Comparison of ENCODE assay signal across 31 cellular contexts in the genomic region with DNA sequence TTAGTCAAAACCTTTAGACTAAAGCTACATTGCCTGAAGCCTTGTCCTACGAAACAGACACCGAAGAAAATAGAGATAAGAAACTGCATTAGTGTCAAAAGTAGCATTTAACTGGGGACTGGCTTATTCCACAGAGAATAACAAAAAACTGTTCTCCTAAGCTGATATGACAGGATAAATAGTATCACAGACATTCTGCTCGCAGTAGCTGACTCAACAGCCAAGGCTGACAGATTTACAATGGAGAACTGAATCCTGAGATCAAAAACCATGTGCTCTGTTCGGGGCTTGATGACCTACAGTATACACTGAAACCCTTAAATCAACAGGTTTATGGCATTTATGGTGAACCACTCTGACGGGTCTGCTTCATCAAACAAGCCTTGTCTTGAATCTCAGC. TPM values are rescaled to one million over a fixed set of nuclear protein-coding genes. Genes with fewer than 3 reads are reported as not detected.
DNase-seq lines count a peak whose midpoint lies in the region; ATAC-seq and TF ChIP-seq lines count a peak whose summit lies in the region.
"Had no signal": no experiment of that assay in that cellular context is flagged by ENCODE, and none has a peak within 500 bp of the region (broad histone marks: within the 10 kb centered on the region; RNA-seq: fewer than 3 reads in every experiment).

No MANE protein-coding gene starts in this region.

- intact Hi-C loops in CD8-positive, alpha-beta T cell (cut with DNase I, micrococcal nuclease): no loop called here

- no peak overlapping the region for H2BK5ac ChIP-seq in trophoblast cell (ENCODE audit: low read depth, low read length, poor library complexity)

- H3K18ac ChIP-seq in trophoblast cell (ENCODE audit: low read length): no peak overlapping the region

- H3K4me2 ChIP-seq in trophoblast cell (ENCODE audit: low read length): no peak overlapping the region

- H4K91ac ChIP-seq in trophoblast cell (ENCODE audit: low read depth, low read length): no peak overlapping the region

- H3K27me3 Mint-ChIP-seq in CD8-positive, alpha-beta T cell (ENCODE audit: low read depth): no peaks in the 10 kb centered on the region
- H3K27me3 Mint-ChIP-seq: activated naive CD8-positive, alpha-beta T cell; T-helper 17 cell had no signal

- H3K36me3 ChIP-seq in trophoblast cell (ENCODE audit: control insufficient read depth in 1 of 2, insufficient read depth in 2 of 2, low read length in 2 of 2): peaks cover 10 to 23% of the 10 kb centered on the region in 2 experiments
- H3K36me3 ChIP-seq in CD8-positive, alpha-beta T cell (ENCODE audit: insufficient read depth, low read length): no peaks in the 10 kb centered on the region
- H3K36me3 ChIP-seq: BE2C, cardiac muscle cell, gastroesophageal sphincter, tibial artery had no signal

- POLR2A ChIA-PET in CD8-positive, alpha-beta T cell (lab: Charles Lee): no interaction called here

- H3K9me3 ChIP-seq in trophoblast cell (ENCODE audit: insufficient read depth, low read depth, low read length): no peaks in the 10 kb centered on the region
- H3K9me3 ChIP-seq in CD8-positive, alpha-beta T cell (ENCODE audit: low read length): no peaks in the 10 kb centered on the region
- H3K9me3 ChIP-seq: BE2C had no signal

- no peak overlapping the region for H2BK12ac ChIP-seq in trophoblast cell (ENCODE audit: low read length)

- peaks cover 3% of the 10 kb centered on the region for H3K79me2 ChIP-seq in trophoblast cell (ENCODE audit: control insufficient read depth, insufficient read depth, low read length, poor library complexity)

- no peak for TF ChIP-seq CTCF in CD8-positive, alpha-beta T cell (IDR thresholded peaks at IDR 0.05)

- H3K14ac ChIP-seq in trophoblast cell (ENCODE audit: low read length): no peak overlapping the region

- peak; percentile 25 for DNase-seq in DMS153 treated with DMSO at 0.1 percent for 48 hours (lab: John Stamatoyannopoulos, UW; ENCODE audit: unreplicated experiment)
- DNase-seq in NOMO-1 (lab: John Stamatoyannopoulos, UW; ENCODE audit: unreplicated experiment in 2 of 2): peak; percentile 52 to 83
- DNase-seq in epithelial cell of prostate (ENCODE audit: low read depth, low spot score): peak; percentile 57
- no peak for DNase-seq in trophoblast cell
- no peak for DNase-seq in activated T-cell treated with anti-CD3 and anti-CD28 coated beads, Interleukin-2, amount 50 U/mL, for 48 hours
- DNase-seq in CD8-positive, alpha-beta T cell: no peak
- DNase-seq in activated gamma-delta T cell (lab: John Stamatoyannopoulos, UW): no peak
- DNase-seq: ACHN; activated CD4-positive, alpha-beta memory T cell treated with anti-CD3 and anti-CD28 coated beads, Interleukin-2, amount 10 ng/mL, durations not matched to agents 7 days and 5 days; activated CD4-positive, alpha-beta T cell treated with anti-CD3 and anti-CD28 coated beads for 1 hour; aorta; BE2C; GM23248; hippocampal formation; left ventricle myocardium superior; naive thymus-derived CD8-positive, alpha-beta T cell; NCI-H1092 treated with DMSO at 0.1 percent for 48 hours; NCI-H1930; NCI-H526; stimulated activated CD4-positive, alpha-beta T cell treated with anti-CD3 and anti-CD28 coated beads, Interleukin-1b, Interleukin-23, amount 100 ng/mL, for 48 hours; stimulated activated CD8-positive, alpha-beta memory T cell treated with anti-CD3 and anti-CD28 coated beads, Interleukin-4, amount 100 ng/mL, for 48 hours; T-helper 17 cell; tibial artery had no signal

- peaks cover 5 to 14% of the 10 kb centered on the region in 2 experiments for H3K4me1 ChIP-seq in trophoblast cell (ENCODE audit: control insufficient read depth in 1 of 2, insufficient read depth in 2 of 2, low read length in 2 of 2)
- H3K4me1 ChIP-seq in CD8-positive, alpha-beta T cell (ENCODE audit: insufficient read depth, low read length): no peaks in the 10 kb centered on the region
- H3K4me1 ChIP-seq: BE2C, gastroesophageal sphincter, tibial artery had no signal

- CTCF ChIA-PET in CD8-positive, alpha-beta T cell (lab: Charles Lee): interaction anchor here (1.0 kb wide), 1 partner anchor 34 kb away, joined by 3 read pairs; no protein-coding TSS in a partner anchor

- no peaks in the 10 kb centered on the region for H3K4me1 Mint-ChIP-seq in CD8-positive, alpha-beta T cell (ENCODE audit: low read depth)
- H3K4me1 Mint-ChIP-seq: activated CD4-positive, alpha-beta memory T cell treated with anti-CD3 and anti-CD28 coated beads, Interleukin-2, amount 10 ng/mL, durations not matched to agents 7 days and 5 days; naive thymus-derived CD8-positive, alpha-beta T cell; T-helper 17 cell had no signal

- H3K4ac ChIP-seq in trophoblast cell (ENCODE audit: low read depth, low read length): no peak overlapping the region

- no peak overlapping the region for H4K8ac ChIP-seq in trophoblast cell (ENCODE audit: low read depth, low read length)

- no peak overlapping the region for H3K27ac Mint-ChIP-seq in CD8-positive, alpha-beta T cell
- H3K27ac Mint-ChIP-seq: activated CD4-positive, alpha-beta memory T cell treated with anti-CD3 and anti-CD28 coated beads, Interleukin-2, amount 10 ng/mL, durations not matched to agents 7 days and 5 days; activated naive CD8-positive, alpha-beta T cell; activated T-helper 2 cell treated with anti-CD3 and anti-CD28 coated beads, Interferon-gamma antibody, Interleukin-2, Interleukin-4, amounts not matched to agents 10 μg/mL and 5 μg/mL and 100 μg/mL, durations not matched to agents 14 hours and 24 hours and 36 hours; naive thymus-derived CD8-positive, alpha-beta T cell; T-helper 17 cell had no signal

- peaks cover 7% of the 10 kb centered on the region for H3K79me1 ChIP-seq in trophoblast cell (ENCODE audit: low read length)

- no peak for ATAC-seq in CD8-positive, alpha-beta T cell
- ATAC-seq in GM18868 (IDR thresholded peaks at IDR 0.05; ENCODE audit: unreplicated experiment): no peak
- ATAC-seq: gastroesophageal sphincter; left ventricle myocardium superior; naive thymus-derived CD8-positive, alpha-beta T cell; T-helper 17 cell had no signal

- no peaks in the 10 kb centered on the region for H3K36me3 Mint-ChIP-seq in CD8-positive, alpha-beta T cell
- H3K36me3 Mint-ChIP-seq: activated naive CD8-positive, alpha-beta T cell; naive thymus-derived CD8-positive, alpha-beta T cell had no signal

- no peak overlapping the region for H4K12ac ChIP-seq in trophoblast cell (ENCODE audit: low read depth, low read length)

- no peaks in the 10 kb centered on the region for H3K9me3 Mint-ChIP-seq in CD8-positive, alpha-beta T cell
- H3K9me3 Mint-ChIP-seq: activated CD4-positive, alpha-beta memory T cell treated with anti-CD3 and anti-CD28 coated beads, Interleukin-2, amount 10 ng/mL, durations not matched to agents 7 days and 5 days had no signal

- H3K27me3 ChIP-seq in trophoblast cell (ENCODE audit: insufficient read depth, low read length): no peaks in the 10 kb centered on the region
- no peaks in the 10 kb centered on the region for H3K27me3 ChIP-seq in CD8-positive, alpha-beta T cell (ENCODE audit: insufficient read depth, low read length)
- H3K27me3 ChIP-seq: BE2C, cardiac muscle cell, tibial artery had no signal

- H2AK5ac ChIP-seq in trophoblast cell (ENCODE audit: low read length): no peak overlapping the region

- no peak overlapping the region for H2BK120ac ChIP-seq in trophoblast cell (ENCODE audit: insufficient read depth, low read length, poor library complexity)

- no peak overlapping the region for H3K23ac ChIP-seq in trophoblast cell (ENCODE audit: low read length)

- WGBS in trophoblast cell (ENCODE audit: extremely low coverage, insufficient coverage, insufficient read length): no CpG with 5 or more reads among the region's 5 CpGs

- no peak overlapping the region for H3K4me3 ChIP-seq in trophoblast cell (ENCODE audit: low read depth, low read length)
- no peak overlapping the region for H3K4me3 ChIP-seq in CD8-positive, alpha-beta T cell (ENCODE audit: low read depth, low read length)
- H3K4me3 ChIP-seq: cardiac muscle cell, coronary artery, gastroesophageal sphincter, GM23248, SK-N-MC, tibial artery had no signal

- H3K9ac ChIP-seq in trophoblast cell (ENCODE audit: low read length): no peak overlapping the region
- H3K9ac ChIP-seq: GM23248 had no signal

- H2AFZ ChIP-seq in trophoblast cell (ENCODE audit: insufficient read depth, low read length, poor library complexity): no peak overlapping the region
- H2AFZ ChIP-seq: GM23248 had no signal

- H3K4me3 Mint-ChIP-seq in CD8-positive, alpha-beta T cell: no peak overlapping the region
- H3K4me3 Mint-ChIP-seq: activated CD4-positive, alpha-beta memory T cell treated with anti-CD3 and anti-CD28 coated beads, Interleukin-2, amount 10 ng/mL, durations not matched to agents 7 days and 5 days; activated naive CD8-positive, alpha-beta T cell; naive thymus-derived CD8-positive, alpha-beta T cell; T-helper 17 cell had no signal

- H3K27ac ChIP-seq in epithelial cell of prostate: no peak overlapping the region
- H3K27ac ChIP-seq in trophoblast cell (ENCODE audit: low read depth, low read length): peak overlapping the region; percentile 76
- H3K27ac ChIP-seq in CD8-positive, alpha-beta T cell (ENCODE audit: low read depth, low read length): no peak overlapping the region
- H3K27ac ChIP-seq: cardiac muscle cell, coronary artery, gastroesophageal sphincter, GM23248, RWPE1, SK-N-MC, tibial artery had no signal

RNA-seq across cellular contexts. Expression of gene ADAMTS18, which starts 25.5 kb away (rescaled TPM):
- polyA plus RNA-seq in trophoblast cell (2013): 54.3 and 56.8 TPM in 2 replicates
- not detected for total RNA-seq in CD8-positive, alpha-beta T cell
- total RNA-seq: activated CD4-positive, alpha-beta memory T cell treated with anti-CD3 and anti-CD28 coated beads, Interleukin-2, amount 10 ng/mL, durations not matched to agents 7 days and 5 days; activated T-helper 2 cell treated with anti-CD3 and anti-CD28 coated beads, Interferon-gamma antibody, Interleukin-2, Interleukin-4, amounts not matched to agents 10 μg/mL and 5 μg/mL and 100 μg/mL, durations not matched to agents 14 hours and 24 hours and 36 hours; GM23248; left ventricle myocardium superior; naive thymus-derived CD8-positive, alpha-beta T cell; T-helper 17 cell had no signal
- polyA plus RNA-seq: cardiac muscle cell; GM23248; naive thymus-derived CD8-positive, alpha-beta T cell had no signal

Comparison
In these comparisons a context has a peak if more than half of its experiments do, and no peak if none do; other contexts are left out.
1. DNase-seq: peak in DMS153 treated with DMSO at 0.1 percent for 48 hours (single experiment), NOMO-1 (2 of 2) and epithelial cell of prostate (single experiment); none in trophoblast cell (0 of 2), activated T-cell treated with anti-CD3 and anti-CD28 coated beads, Interleukin-2, amount 50 U/mL, for 48 hours (0 of 2), CD8-positive, alpha-beta T cell (0 of 7) and activated gamma-delta T cell (single experiment).